ENCODE assay signal across 8 cellular contexts in the genomic region with DNA sequence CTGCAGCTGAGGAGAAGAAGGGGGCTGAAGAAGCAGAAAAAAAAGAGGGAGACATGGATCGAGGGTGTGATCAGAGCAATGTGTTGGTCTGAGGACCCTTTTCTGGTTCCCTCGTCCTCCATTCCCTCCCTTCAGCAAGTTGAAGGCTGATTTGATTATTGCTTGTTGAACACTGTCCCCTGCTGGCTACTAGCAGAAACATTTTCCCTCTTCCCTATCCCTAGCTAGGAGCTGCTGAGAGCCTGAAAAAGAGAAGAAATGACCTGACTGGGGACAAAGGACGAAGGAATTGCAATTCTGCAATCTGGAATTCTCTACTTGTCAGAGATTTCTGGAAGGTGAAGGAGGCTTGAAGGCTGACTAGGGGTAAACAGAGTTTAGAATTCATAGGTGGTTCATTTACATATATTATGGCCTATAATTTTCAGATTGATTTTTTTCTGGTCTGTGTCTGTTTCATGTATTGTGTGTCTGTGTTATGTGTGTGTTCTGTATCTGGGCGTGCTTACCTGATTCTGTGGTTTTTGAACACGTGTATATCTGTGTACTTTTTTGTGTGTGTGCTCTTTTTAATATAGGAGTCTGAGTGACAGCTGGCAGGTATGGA. TPM values are rescaled to one million over a fixed set of nuclear protein-coding genes. Genes with fewer than 3 reads are reported as not detected.
DNase-seq lines count a peak whose midpoint lies in the region; ATAC-seq, FAIRE-seq and TF ChIP-seq lines count a peak whose summit lies in the region.

No MANE protein-coding gene starts in this region.

- no peaks in the 10 kb centered on the region for H3K36me3 Mint-ChIP-seq in CD14-positive monocyte

- no peaks in the 10 kb centered on the region for H3K36me3 ChIP-seq in keratinocyte (ENCODE audit: control insufficient read depth in 2 of 2, extremely low read depth in 1 of 2, insufficient read depth in 2 of 2, low read length in 2 of 2)

- DNase-seq in CD14-positive monocyte (ENCODE audit: low spot score) (no peak), LoVo (ENCODE audit: low spot score) (peak; percentile 57), RKO (ENCODE audit: low spot score) (peak; percentile 72), cerebellar cortex (ENCODE audit: low spot score) (peak; percentile 91), keratinocyte (ENCODE audit: low read depth, low spot score) (no peak), 8988T (no peak)
- DNase-seq in stimulated activated CD8-positive, alpha-beta memory T cell treated with anti-CD3 and anti-CD28 coated beads, Interleukin-4, amount 100 ng/mL, for 48 hours, result peak; percentile 32

- TF ChIP-seq CTCF in CD14-positive monocyte (IDR thresholded peaks at IDR 0.05) (peak; percentile 96), keratinocyte (optimal IDR thresholded peaks at IDR 0.05 in 1 of 3, IDR thresholded peaks at IDR 0.05 in 1 of 3, conservative IDR thresholded peaks at IDR 0.05 in 1 of 3; ENCODE audit: extremely low read depth in 1 of 3, insufficient read depth in 2 of 3, low read length in 3 of 3) (peak; percentile 87 to 96 (median 94))

- H3K27ac ChIP-seq in keratinocyte (ENCODE audit: control insufficient read depth, insufficient read depth, low read length), result no peak overlapping the region

- intact Hi-C loops in CD14-positive monocyte (cut with micrococcal nuclease), result loop anchor here in 1 of 2 donors (5.0 kb wide), 2 partner anchors 39 to 184 kb away; partner anchors contain the start of gene CASQ1

- peak overlapping the region in 2 of 7 donors; percentile 46 to 82 for H3K27ac Mint-ChIP-seq in CD14-positive monocyte

- no peaks in the 10 kb centered on the region for H3K9me3 Mint-ChIP-seq in CD14-positive monocyte

- H3K4me2 ChIP-seq in keratinocyte (ENCODE audit: control insufficient read depth, extremely low read depth, insufficient read depth, low read depth, low read length), result no peak overlapping the region

- no peaks in the 10 kb centered on the region for H4K20me1 ChIP-seq in keratinocyte (ENCODE audit: control insufficient read depth, extremely low read depth, insufficient read depth, low read length)

- H2AFZ ChIP-seq in keratinocyte (ENCODE audit: control insufficient read depth, low read length), result no peak overlapping the region

- H3K4me1 Mint-ChIP-seq in CD14-positive monocyte, result peaks cover 36% of the 10 kb centered on the region

- no peaks in the 10 kb centered on the region for H3K79me2 ChIP-seq in keratinocyte (ENCODE audit: control insufficient read depth, insufficient read depth, low read length)

- dilution Hi-C loops in keratinocyte (cut with MboI; ENCODE audit: extremely low pct_ligation_motif_present, low sequenced_read_pairs), result no loop called here

- H3K4me3 ChIP-seq in keratinocyte (ENCODE audit: control insufficient read depth in 2 of 3, extremely low read depth in 1 of 3, insufficient read depth in 2 of 3, low read depth in 1 of 3, low read length in 3 of 3), result no peak overlapping the region

- H3K9ac ChIP-seq in keratinocyte (ENCODE audit: control insufficient read depth, extremely low read depth, insufficient read depth, low read length), result no peak overlapping the region

- H3K9me3 ChIP-seq in keratinocyte (ENCODE audit: control insufficient read depth, low read depth, low read length), result no peaks in the 10 kb centered on the region

- peak; percentile 44 for ATAC-seq in GM18520 (IDR thresholded peaks at IDR 0.05; ENCODE audit: unreplicated experiment)

- peaks cover 20% of the 10 kb centered on the region for H3K4me1 ChIP-seq in keratinocyte (ENCODE audit: control insufficient read depth, extremely low read depth, insufficient read depth, low read length)

- H3K27me3 ChIP-seq in keratinocyte (ENCODE audit: control insufficient read depth, extremely low read depth, insufficient read depth, low read length), result no peaks in the 10 kb centered on the region

- peaks cover 1 to 6% (median 5%) of the 10 kb centered on the region in 3 donors for H3K27me3 Mint-ChIP-seq in CD14-positive monocyte (ENCODE audit: low read depth in 3 of 3)

- H3K4me3 Mint-ChIP-seq in CD14-positive monocyte, result peak overlapping the region in 1 of 2 donors; percentile 86

- FAIRE-seq in keratinocyte (lab: Jason Lieb, UNC), result peak; percentile 91

- H3K9me1 ChIP-seq in keratinocyte (ENCODE audit: control insufficient read depth, extremely low read depth, insufficient read depth, low read length), result no peaks in the 10 kb centered on the region

RNA-seq across cellular contexts. Expression of gene NHLH1, which starts 9.8 kb away (rescaled TPM):
- polyA plus RNA-seq in CD14-positive monocyte (not detected), keratinocyte (0.10 to 0.17 TPM (median 0.13 TPM) in 3 replicates)
- polyA plus RNA-seq in keratinocyte (2011; ENCODE audit: low read depth), result not detected
- 0.03 and 0.11 TPM in 2 replicates for polyA plus RNA-seq in keratinocyte (2011; cell fraction: cytosol; rRNA removed)
- polyA plus RNA-seq in keratinocyte (2011; cell fraction: nucleus; rRNA removed), result 0.53 and 0.62 TPM in 2 replicates
- 0.03 and 0.27 TPM in 2 replicates for polyA plus RNA-seq in keratinocyte (2012; ENCODE audit: low replicate concordance)
- 0.07 to 0.22 TPM (median 0.16 TPM) in 3 replicates for polyA minus RNA-seq in keratinocyte
- not detected for polyA minus RNA-seq in keratinocyte (2011; cell fraction: cytosol; rRNA and poly(A)+ RNA removed)
- 0.23 TPM in 1 of 2 replicates, not detected in the other for polyA minus RNA-seq in keratinocyte (2011; cell fraction: nucleus; rRNA and poly(A)+ RNA removed)

RNA-seq across cellular contexts. Expression of gene VANGL2, which starts 23.7 kb away (rescaled TPM):
- polyA plus RNA-seq in CD14-positive monocyte (not detected), keratinocyte (10.9 to 17.6 TPM (median 11.4 TPM) in 3 replicates)
- polyA plus RNA-seq in keratinocyte (2011; ENCODE audit: low read depth), result 2.7 TPM
- polyA plus RNA-seq in keratinocyte (2011; cell fraction: cytosol; rRNA removed), result 8.4 and 8.7 TPM in 2 replicates
- 32.2 and 38.0 TPM in 2 replicates for polyA plus RNA-seq in keratinocyte (2011; cell fraction: nucleus; rRNA removed)
- 6.7 and 11.3 TPM in 2 replicates for polyA plus RNA-seq in keratinocyte (2012; ENCODE audit: low replicate concordance)
- polyA minus RNA-seq in keratinocyte, result 11.8 to 19.0 TPM (median 16.6 TPM) in 3 replicates
- 7.1 TPM for polyA minus RNA-seq in keratinocyte (2011; cell fraction: cytosol; rRNA and poly(A)+ RNA removed)
- polyA minus RNA-seq in keratinocyte (2011; cell fraction: nucleus; rRNA and poly(A)+ RNA removed), result 9.5 and 14.1 TPM in 2 replicates

RNA-seq across cellular contexts. Expression of gene NCSTN, which starts 33.4 kb away (rescaled TPM):
- polyA plus RNA-seq in CD14-positive monocyte, result 100 to 1,000 TPM; 125 to 145 TPM
- 111 to 150 TPM (median 112 TPM) in 3 replicates for polyA plus RNA-seq in keratinocyte
- 30.8 TPM for polyA plus RNA-seq in keratinocyte (2011; ENCODE audit: low read depth)
- 51.6 and 73.4 TPM in 2 replicates for polyA plus RNA-seq in keratinocyte (2011; cell fraction: cytosol; rRNA removed)
- polyA plus RNA-seq in keratinocyte (2011; cell fraction: nucleus; rRNA removed), result 328 and 342 TPM in 2 replicates
- 60.6 and 67.8 TPM in 2 replicates for polyA plus RNA-seq in keratinocyte (2012; ENCODE audit: low replicate concordance)
- polyA minus RNA-seq in keratinocyte, result 96.7 to 178 TPM (median 112 TPM) in 3 replicates
- 75.2 TPM for polyA minus RNA-seq in keratinocyte (2011; cell fraction: cytosol; rRNA and poly(A)+ RNA removed)
- polyA minus RNA-seq in keratinocyte (2011; cell fraction: nucleus; rRNA and poly(A)+ RNA removed), result 197 and 243 TPM in 2 replicates

RNA-seq across cellular contexts. Expression of gene COPA, which starts 33.6 kb away (rescaled TPM):
- 100 to 1,000 TPM; 195 to 199 TPM for polyA plus RNA-seq in CD14-positive monocyte
- polyA plus RNA-seq in keratinocyte, result 157 to 169 TPM (median 164 TPM) in 3 replicates
- polyA plus RNA-seq in keratinocyte (2011; ENCODE audit: low read depth), result 55.1 TPM
- polyA plus RNA-seq in keratinocyte (2011; cell fraction: cytosol; rRNA removed), result 100 and 148 TPM in 2 replicates
- polyA plus RNA-seq in keratinocyte (2011; cell fraction: nucleus; rRNA removed), result 181 and 183 TPM in 2 replicates
- 42.3 and 104 TPM in 2 replicates for polyA plus RNA-seq in keratinocyte (2012; ENCODE audit: low replicate concordance)
- 247 to 324 TPM (median 257 TPM) in 3 replicates for polyA minus RNA-seq in keratinocyte
- polyA minus RNA-seq in keratinocyte (2011; cell fraction: cytosol; rRNA and poly(A)+ RNA removed), result 184 TPM
- 159 and 293 TPM in 2 replicates for polyA minus RNA-seq in keratinocyte (2011; cell fraction: nucleus; rRNA and poly(A)+ RNA removed)

Comparison
In these comparisons a context has a peak if more than half of its experiments do, and no peak if none do; other contexts are left out.
1. DNase-seq: peak in LoVo (single experiment), RKO (single experiment), cerebellar cortex (single experiment) and stimulated activated CD8-positive, alpha-beta memory T cell treated with anti-CD3 and anti-CD28 coated beads, Interleukin-4, amount 100 ng/mL, for 48 hours (single experiment); none in CD14-positive monocyte (single experiment), keratinocyte (single experiment) and 8988T (single experiment).